In the genomic region with DNA sequence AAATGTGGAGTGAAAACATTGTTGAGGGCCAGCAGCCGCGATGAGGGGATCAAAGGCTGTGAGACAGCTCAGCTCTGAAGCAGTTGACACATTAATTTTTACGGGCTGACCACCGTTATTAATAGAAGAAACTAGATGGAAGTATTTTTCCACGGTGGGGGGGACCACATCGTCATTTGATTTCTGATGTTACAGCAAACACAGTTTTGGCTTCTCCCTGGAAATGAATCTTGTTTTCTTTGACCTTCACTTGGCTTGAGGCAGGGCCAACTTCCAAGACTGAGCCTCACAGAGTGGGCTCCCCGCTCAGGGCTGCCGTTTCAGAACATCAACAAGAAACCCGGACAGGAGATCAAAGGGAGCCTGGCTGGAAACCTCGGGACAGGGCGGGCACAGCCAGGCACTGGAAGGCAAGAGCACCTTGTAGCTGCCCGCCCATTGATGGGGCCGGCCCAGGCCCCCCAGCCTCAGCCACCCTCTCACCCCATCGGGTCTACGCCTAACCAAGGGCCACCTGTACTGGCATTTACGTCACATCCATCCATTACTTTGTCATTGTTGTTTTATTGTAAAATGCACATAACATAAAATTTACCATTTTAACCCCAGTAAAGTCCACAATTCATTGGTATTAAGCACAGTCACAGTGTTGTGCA, we compare ENCODE assay signal across 30 cellular contexts.
"Had no signal": no experiment of that assay in that cellular context is flagged by ENCODE, and none has a peak within 500 bp of the region (broad histone marks: within the 10 kb centered on the region; RNA-seq: fewer than 3 reads in every experiment).

No MANE protein-coding gene starts in this region.

- H3K4me3 ChIP-seq: lower lobe of right lung, pancreas, psoas muscle, right atrium auricular region, testis, transverse colon had no signal

- H3K4me1 ChIP-seq: lower lobe of right lung, pancreas, psoas muscle, right atrium auricular region, transverse colon had no signal

- H3K36me3 ChIP-seq: brain microvascular endothelial cell, lower lobe of right lung, neutrophil, pancreas, right atrium auricular region, transverse colon had no signal

- ATAC-seq: activated CD8-positive, alpha-beta T cell treated with anti-CD3 and anti-CD28 coated beads for 36 hours; activated naive CD4-positive, alpha-beta T cell treated with anti-CD3 and anti-CD28 coated beads, Interleukin-2, amount 50 U/mL, for 72 hours; activated T-cell treated with anti-CD3 and anti-CD28 coated beads, Interleukin-2, amount 50 U/mL, for 4 hours; activated T-helper 17 cell treated with anti-CD3 and anti-CD28 coated beads, Interleukin-2, amount 50 U/mL, for 72 hours; effector memory CD8-positive, alpha-beta T cell; left colon; lower lobe of right lung; natural killer cell treated with Interleukin-12 subunit alpha and Interleukin-12 subunit beta and Interleukin-15 and Interleukin-18, amount 100 ng/mL, for 72 hours; pancreas; psoas muscle; SK-N-SH treated with all-trans-retinoic acid at 6 μM for 48 hours; stimulated activated naive CD8-positive, alpha-beta T cell treated with anti-CD3 and anti-CD28 coated beads, Interleukin-15, Interleukin-2, amounts not matched to agents 100 U/mL and 50 U/mL, for 24 hours had no signal

- H3K27me3 ChIP-seq: brain microvascular endothelial cell, neutrophil, pancreas, right atrium auricular region, testis, transverse colon had no signal

- H3K9me3 ChIP-seq: neutrophil, pancreas, testis had no signal

- DNase-seq: activated CD4-positive, alpha-beta T cell treated with anti-CD3 and anti-CD28 coated beads, Interleukin-2, amount 10 ng/mL, durations not matched to agents 24 days and 14 days; activated CD4-positive, CD25-positive, alpha-beta regulatory T cell treated with anti-CD3 and anti-CD28 coated beads, Interleukin-2, amount 50 U/mL, for 72 hours; activated CD8-positive, alpha-beta T cell treated with anti-CD3 and anti-CD28 coated beads for 36 hours; activated naive CD4-positive, alpha-beta T cell; activated T-cell treated with anti-CD3 and anti-CD28 coated beads, Interleukin-2, amount 50 U/mL, for 4 hours; brain microvascular endothelial cell; cortex of kidney; effector memory CD8-positive, alpha-beta T cell; foreskin fibroblast; head of caudate nucleus; hippocampal formation; immature natural killer cell; kidney; left colon; lower lobe of right lung; mesenchymal stem cell; pancreas; psoas muscle; stimulated activated CD4-positive, alpha-beta T cell treated with anti-CD3 and anti-CD28 coated beads, Interleukin-12 subunit alpha, Interleukin-12 subunit beta, amount 100 ng/mL, for 4 hours; stimulated activated CD4-positive, alpha-beta T cell treated with anti-CD3 and anti-CD28 coated beads, Interleukin-4, amount 100 ng/mL, for 1 hour; stimulated activated naive CD8-positive, alpha-beta T cell treated with anti-CD3 and anti-CD28 coated beads, Interleukin-15, Interleukin-2, amounts not matched to agents 100 U/mL and 50 U/mL, for 24 hours; T-helper 2 cell; testis; transverse colon had no signal

- H3K27ac ChIP-seq: brain microvascular endothelial cell, lower lobe of right lung, neutrophil, pancreas, psoas muscle, right atrium auricular region, transverse colon had no signal
